In the genomic region with DNA sequence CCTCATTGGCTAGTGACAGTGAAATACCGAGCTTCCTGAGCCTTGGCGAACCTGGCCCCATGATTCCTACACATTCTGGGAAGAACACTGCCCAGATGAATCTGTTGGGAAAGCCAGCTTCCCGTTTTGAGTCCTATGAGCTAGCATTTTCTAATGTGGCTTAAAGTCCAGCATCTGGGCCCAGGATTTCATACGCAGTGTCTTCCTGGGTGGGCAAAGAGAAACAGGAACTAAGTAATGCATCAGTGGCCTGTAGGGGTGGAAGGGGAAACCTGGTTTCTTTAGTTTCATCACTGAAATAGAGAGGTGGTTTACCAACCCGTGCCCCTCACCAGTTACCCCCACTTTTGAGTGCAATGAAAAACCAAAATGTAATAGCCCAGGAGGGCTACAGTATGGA, we compare ENCODE assay signal across 8 cellular contexts.
A peak's percentile ranks its signal among the peaks of the same experiment; 100 is the strongest.
DNase-seq lines count a peak whose midpoint lies in the region; ATAC-seq and TF ChIP-seq lines count a peak whose summit lies in the region.
"Not testable (repeated sequence)": the region's sequence is repeated elsewhere in the genome, so short reads cannot be mapped to it uniquely, and the experiment has no call there.

No MANE protein-coding gene starts in this region.

- H3K4me1 Mint-ChIP-seq in activated B cell treated with CpG ODN at 0.5 μM for 24 hours, result peaks cover 45% of the 10 kb centered on the region
- H3K4me1 Mint-ChIP-seq in osteocyte (ENCODE audit: unreplicated experiment), result peaks cover 14% of the 10 kb centered on the region

- H3K27me3 Mint-ChIP-seq in activated B cell treated with CpG ODN at 0.5 μM for 24 hours; osteocyte (ENCODE audit: unreplicated experiment): not testable (repeated sequence)

- not testable (repeated sequence) for H3K36me3 Mint-ChIP-seq in activated B cell treated with CpG ODN at 0.5 μM for 24 hours (ENCODE audit: low read depth); osteocyte (ENCODE audit: unreplicated experiment)

- H3K4me3 Mint-ChIP-seq in activated B cell treated with CpG ODN at 0.5 μM for 24 hours, result peak overlapping the region; percentile 19
- H3K4me3 Mint-ChIP-seq in osteocyte (ENCODE audit: unreplicated experiment), result not testable (repeated sequence)

- not testable (repeated sequence) for H3K9me3 Mint-ChIP-seq in activated B cell treated with CpG ODN at 0.5 μM for 24 hours; osteocyte (ENCODE audit: unreplicated experiment)

- not testable (repeated sequence) for TF ChIP-seq POLR2A in GM18505 (IDR thresholded peaks at IDR 0.05; ENCODE audit: borderline replicate concordance, extremely low read depth, insufficient read depth, insufficient read length)

- TF ChIP-seq CTCF in activated B cell treated with CpG ODN at 0.5 μM for 24 hours (IDR thresholded peaks at IDR 0.05); osteocyte (IDR thresholded peaks at IDR 0.05): not testable (repeated sequence)

- POLR2A ChIA-PET in activated B cell treated with CpG ODN at 0.5 μM for 24 hours (lab: Charles Lee), result not testable (repeated sequence)

- peak overlapping the region; percentile 87 for H3K27ac Mint-ChIP-seq in activated B cell treated with CpG ODN at 0.5 μM for 24 hours
- peak overlapping the region; percentile 63 for H3K27ac Mint-ChIP-seq in osteocyte (ENCODE audit: unreplicated experiment)

- CTCF ChIA-PET in activated B cell treated with CpG ODN at 0.5 μM for 24 hours (lab: Charles Lee), result not testable (repeated sequence)

- intact Hi-C loops in activated B cell treated with CpG ODN at 0.5 μM for 24 hours (cut with micrococcal nuclease); left ventricle myocardium superior (cut with micrococcal nuclease): not testable (repeated sequence)

- ATAC-seq in GM18505 (IDR thresholded peaks at IDR 0.05; ENCODE audit: unreplicated experiment), result peak; percentile 63
- ATAC-seq in GM19328 (IDR thresholded peaks at IDR 0.05; ENCODE audit: unreplicated experiment), result peak; percentile 59
- ATAC-seq in GM21619 (IDR thresholded peaks at IDR 0.05; ENCODE audit: unreplicated experiment), result peak; percentile 44
- peak; percentile 51 for ATAC-seq in HG02884 (IDR thresholded peaks at IDR 0.05; ENCODE audit: unreplicated experiment)
- peak; percentile 48 for ATAC-seq in HG03280 (IDR thresholded peaks at IDR 0.05; ENCODE audit: unreplicated experiment)
- ATAC-seq in activated B cell treated with CpG ODN at 0.5 μM for 24 hours (ENCODE audit: low read depth), result peak; percentile 74
- ATAC-seq in left ventricle myocardium superior, result peak; percentile 57

- not testable (repeated sequence) for DNase-seq in activated B cell treated with CpG ODN at 0.5 μM for 24 hours; left ventricle myocardium superior; osteocyte (ENCODE audit: extremely low spot score, unreplicated experiment)
